Comparison of ENCODE assay signal across 19 cellular contexts in the genomic region with DNA sequence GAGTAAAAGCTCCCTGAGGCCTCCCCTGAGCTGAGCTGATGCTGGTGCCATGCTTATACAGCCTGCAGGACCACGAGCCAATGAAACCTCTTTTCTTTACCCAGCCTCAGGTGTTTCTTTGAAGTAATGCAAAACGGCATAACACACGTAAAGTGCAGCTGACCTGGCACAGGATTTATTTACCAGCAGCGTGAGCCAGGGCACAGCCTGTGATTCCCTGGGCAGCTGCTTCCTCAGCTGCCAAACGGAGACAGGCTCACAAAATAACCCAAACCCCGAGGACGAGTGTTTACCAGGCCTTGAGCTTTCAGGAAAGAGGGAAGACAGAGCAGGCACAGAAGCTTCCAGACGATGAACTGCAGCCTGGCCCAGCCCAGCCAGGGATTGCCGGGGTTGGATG.
DNase-seq lines count a peak whose midpoint lies in the region; ATAC-seq and TF ChIP-seq lines count a peak whose summit lies in the region.
"Had no signal": no experiment of that assay in that cellular context is flagged by ENCODE, and none has a peak within 500 bp of the region (broad histone marks: within the 10 kb centered on the region; RNA-seq: fewer than 3 reads in every experiment).

No MANE protein-coding gene starts in this region.

- no peaks in the 10 kb centered on the region for H3K23me2 ChIP-seq in H9 (ENCODE audit: insufficient read length, low read depth, low read length, poor library complexity, severe bottlenecking)

- peaks cover 0 to 7% of the 10 kb centered on the region in 2 experiments; a peak in 3 of 4 replicates for H3K4me1 Mint-ChIP-seq in H9

- H3K9me3 ChIP-seq in mucosa of descending colon (no peaks in the 10 kb centered on the region), thoracic aorta (no peaks in the 10 kb centered on the region), H9 (ENCODE audit: control insufficient read depth, low read depth, low read length) (no peaks in the 10 kb centered on the region)

- H2BK5ac ChIP-seq in H9 (ENCODE audit: insufficient read length, low read length), result no peak overlapping the region

- no peak overlapping the region for H2AK5ac ChIP-seq in H9 (ENCODE audit: insufficient read length, low read length)

- WGBS in H9 (ENCODE audit: extremely low coverage, insufficient read length, low lambda C conversion rate), result no CpG with 5 or more reads among the region's 9 CpGs

- peak overlapping the region in 1 of 3 experiments; percentile 28; a peak in 1 of 7 replicates for H3K27ac Mint-ChIP-seq in H9

- no peaks in the 10 kb centered on the region; the same call in 1 of the 2 replicates for H3K27me3 Mint-ChIP-seq in H9 (ENCODE audit: low read depth)

- intact Hi-C loops in mucosa of descending colon (cut with DNase I, micrococcal nuclease), result no loop called here

- H3K23ac ChIP-seq in H9 (ENCODE audit: insufficient read length, low read depth, low read length), result no peak overlapping the region

- TF ChIP-seq CTCF in mucosa of descending colon (IDR thresholded peaks at IDR 0.05) (no peak), thoracic aorta (IDR thresholded peaks at IDR 0.05) (no peak), H9 (conservative IDR thresholded peaks at IDR 0.05) (no peak)

- H4K8ac ChIP-seq in H9 (replicated peaks; ENCODE audit: insufficient read length, low read depth, low read length), result no peak overlapping the region

- H4K20me1 ChIP-seq in H9 (ENCODE audit: control insufficient read depth, insufficient read depth, insufficient read length), result no peaks in the 10 kb centered on the region

- no peak overlapping the region for H3K18ac ChIP-seq in H9 (ENCODE audit: insufficient read length, low read depth, low read length)

- H2BK15ac ChIP-seq in H9 (ENCODE audit: low read depth, low read length), result no peak overlapping the region

- H4K91ac ChIP-seq in H9 (ENCODE audit: insufficient read length, low read depth, low read length), result no peak overlapping the region

- no peaks in the 10 kb centered on the region for H3K27me3 ChIP-seq in thoracic aorta (replicated peaks; ENCODE audit: insufficient read depth)
- no peaks in the 10 kb centered on the region for H3K27me3 ChIP-seq in H9 (ENCODE audit: insufficient read depth, low read length)
- H3K27me3 ChIP-seq: brain microvascular endothelial cell had no signal

- H3K4ac ChIP-seq in H9 (ENCODE audit: low read depth, low read length), result no peak overlapping the region

- H2BK20ac ChIP-seq in H9 (ENCODE audit: low read depth, low read length, poor library complexity, severe bottlenecking), result no peak overlapping the region

- no peaks in the 10 kb centered on the region for H3K4me1 ChIP-seq in mucosa of descending colon (ENCODE audit: low read depth)
- H3K4me1 ChIP-seq in thoracic aorta (ENCODE audit: control insufficient read depth in 1 of 2, low read depth in 2 of 2), result peaks cover 46 to 94% of the 10 kb centered on the region in 2 donors
- no peaks in the 10 kb centered on the region for H3K4me1 ChIP-seq in H9 (ENCODE audit: insufficient read depth, low read length)

- no peak overlapping the region for H2AFZ ChIP-seq in H9 (ENCODE audit: low read length)

- H3K14ac ChIP-seq in H9 (ENCODE audit: insufficient read depth, low read length), result no peak overlapping the region

- no peak overlapping the region for H3K9ac ChIP-seq in H9 (ENCODE audit: extremely low read depth, insufficient read length, low read length)

- no peak overlapping the region for H3K56ac ChIP-seq in H9 (ENCODE audit: insufficient read length, low read depth, low read length)

- DNase-seq in NCI-H345 (lab: John Stamatoyannopoulos, UW) (peak; percentile 26), NCI-H345 treated with DMSO at 0.1 percent for 48 hours (lab: John Stamatoyannopoulos, UW; ENCODE audit: unreplicated experiment) (no peak), caudate nucleus (lab: John Stamatoyannopoulos, UW) (peak in 24 of 61 donors; percentile 10 to 69 (median 40)), mucosa of descending colon (no peak), thoracic aorta (ENCODE audit: low spot score) (no peak), H9 (no peak), NCI-H2081 (lab: John Stamatoyannopoulos, UW) (no peak)
- DNase-seq: 8988T; activated CD4-positive, alpha-beta T cell treated with anti-CD3 and anti-CD28 coated beads for 1 hour; brain microvascular endothelial cell; foreskin fibroblast; NCI-H1930; NCI-H510A treated with DMSO at 0.1 percent for 48 hours; stimulated activated CD4-positive, alpha-beta T cell treated with anti-CD3 and anti-CD28 coated beads, Interleukin-2, amount 100 ng/mL, for 24 hours; stimulated activated naive CD8-positive, alpha-beta T cell treated with anti-CD3 and anti-CD28 coated beads, Interleukin-15, Interleukin-2, amounts not matched to agents 100 U/mL and 50 U/mL, for 24 hours; SW 1271 had no signal

- no peak overlapping the region for H3K4me3 Mint-ChIP-seq in H9

- no peaks in the 10 kb centered on the region for H3K79me1 ChIP-seq in H9 (ENCODE audit: insufficient read depth, low read depth, low read length, poor library complexity, severe bottlenecking)

- no peak overlapping the region for H2BK12ac ChIP-seq in H9 (ENCODE audit: insufficient read length, low read depth, low read length)

- no peaks in the 10 kb centered on the region for H3K9me3 Mint-ChIP-seq in H9
- H3K9me3 Mint-ChIP-seq: activated naive CD4-positive, alpha-beta T cell treated with anti-CD3 and anti-CD28 coated beads, Interleukin-2, amount 50 U/mL, for 72 hours had no signal

- no peaks in the 10 kb centered on the region for H3K79me2 ChIP-seq in H9 (ENCODE audit: insufficient read depth, low read length)

- H4K5ac ChIP-seq in H9 (ENCODE audit: insufficient read length, low read depth, low read length), result no peak overlapping the region

- no peak overlapping the region for H3K4me3 ChIP-seq in mucosa of descending colon
- H3K4me3 ChIP-seq in thoracic aorta, result no peak overlapping the region

- H3K27ac ChIP-seq in caudate nucleus (ENCODE audit: low read depth, low read length) (peak overlapping the region; percentile 87), thoracic aorta (peak overlapping the region; percentile 68 to 84), H9 (ENCODE audit: insufficient read length, low read depth, low read length) (no peak overlapping the region)
- H3K27ac ChIP-seq: brain microvascular endothelial cell had no signal

- H3K36me3 ChIP-seq in mucosa of descending colon (ENCODE audit: low read depth) (no peaks in the 10 kb centered on the region), thoracic aorta (no peaks in the 10 kb centered on the region)
- H3K36me3 ChIP-seq: brain microvascular endothelial cell had no signal

- H3K4me2 ChIP-seq in H9 (ENCODE audit: insufficient read depth, insufficient read length, low read length), result no peak overlapping the region

- no peak overlapping the region for H2BK120ac ChIP-seq in H9 (ENCODE audit: low read depth, low read length, poor library complexity, severe bottlenecking)

- H3T11ph ChIP-seq in H9 (ENCODE audit: low read length), result no peak overlapping the region

- no peaks in the 10 kb centered on the region; a peak in 1 of 7 replicates for H3K36me3 Mint-ChIP-seq in H9 (ENCODE audit: insufficient read depth in 1 of 3, low read depth in 3 of 3)
- H3K36me3 Mint-ChIP-seq: activated naive CD4-positive, alpha-beta T cell treated with anti-CD3 and anti-CD28 coated beads, Interleukin-2, amount 50 U/mL, for 72 hours had no signal

- ATAC-seq in mucosa of descending colon (peak; percentile 18), thoracic aorta (ENCODE audit: insufficient number of reproducible peaks, low FRiP score, low read depth) (no peak), HG02623 (IDR thresholded peaks at IDR 0.05; ENCODE audit: unreplicated experiment) (no peak)
- ATAC-seq: activated naive CD4-positive, alpha-beta T cell treated with anti-CD3 and anti-CD28 coated beads, Interleukin-2, amount 50 U/mL, for 72 hours; HCT116; stimulated activated naive CD8-positive, alpha-beta T cell treated with anti-CD3 and anti-CD28 coated beads, Interleukin-15, Interleukin-2, amounts not matched to agents 100 U/mL and 50 U/mL, for 24 hours had no signal
